Comparison of ENCODE assay signal across 19 cellular contexts in the genomic region with DNA sequence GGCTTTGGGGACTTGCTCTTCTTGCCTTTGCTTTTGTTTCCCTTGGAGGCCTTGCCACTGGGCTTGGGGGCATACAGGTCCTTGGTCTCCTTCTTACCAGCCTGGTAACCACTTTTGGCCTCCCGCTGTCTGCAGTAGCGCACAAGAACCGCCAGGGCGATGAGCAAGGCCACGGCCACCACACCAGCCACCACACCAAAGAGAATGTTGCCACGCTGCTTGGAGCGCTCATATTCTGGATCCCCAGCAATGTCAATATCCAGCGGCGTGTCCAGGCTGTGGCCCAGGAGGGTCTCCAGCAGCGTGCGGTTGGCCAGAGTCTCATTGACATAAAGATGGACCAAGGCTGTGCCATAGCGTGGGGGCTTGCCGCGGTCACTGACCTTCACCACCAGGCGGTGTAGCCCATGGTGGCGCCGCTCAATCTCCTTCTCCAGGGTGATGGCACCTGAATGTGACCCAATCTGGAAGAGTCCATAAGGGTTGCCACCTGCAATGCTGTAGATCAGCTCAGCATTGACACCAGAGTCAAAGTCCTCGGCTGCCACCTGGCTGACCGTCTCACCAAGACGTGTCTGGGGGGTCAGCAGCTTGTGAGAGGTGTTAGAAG.
"Had no signal": no experiment of that assay in that cellular context is flagged by ENCODE, and none has a peak within 500 bp of the region (broad histone marks: within the 10 kb centered on the region; RNA-seq: fewer than 3 reads in every experiment).

No MANE protein-coding gene starts in this region.

- H3K36me3 ChIP-seq: ascending aorta, spleen had no signal

- H3K27me3 ChIP-seq: ascending aorta, esophagus squamous epithelium, testis had no signal

- H3K4me1 Mint-ChIP-seq: activated naive CD4-positive, alpha-beta T cell treated with anti-CD3 and anti-CD28 coated beads, Interleukin-2, amount 10 ng/mL, durations not matched to agents 7 days and 5 days; activated naive CD8-positive, alpha-beta T cell treated with anti-CD3 and anti-CD28 coated beads, Interleukin-2, amount 50 U/mL, for 24 hours; stimulated activated memory B cell treated with anti-CD40 and anti-IgM and Interleukin-4, amounts not matched to agents 10 μg/mL and 1 μg/mL and 100 μg/mL, for 72 hours had no signal

- H3K4me3 ChIP-seq: ascending aorta, esophagus squamous epithelium, spleen, testis had no signal

- H3K4me1 ChIP-seq: ascending aorta, spleen had no signal

- H3K36me3 Mint-ChIP-seq: activated naive CD4-positive, alpha-beta T cell treated with anti-CD3 and anti-CD28 coated beads, Interleukin-2, amount 10 ng/mL, durations not matched to agents 7 days and 5 days; natural killer cell treated with Interleukin-12 subunit alpha and Interleukin-12 subunit beta and Interleukin-15 and Interleukin-18, amount 100 ng/mL, for 72 hours; stimulated activated memory B cell treated with anti-CD40 and anti-IgM and Interleukin-4, amounts not matched to agents 10 μg/mL and 1 μg/mL and 100 μg/mL, for 72 hours; type B pancreatic cell had no signal

- H3K9me3 Mint-ChIP-seq: activated naive CD4-positive, alpha-beta T cell treated with anti-CD3 and anti-CD28 coated beads, Interleukin-2, amount 10 ng/mL, durations not matched to agents 7 days and 5 days; activated naive CD8-positive, alpha-beta T cell treated with anti-CD3 and anti-CD28 coated beads, Interleukin-2, amount 50 U/mL, for 24 hours; activated T-cell treated with anti-CD3 and anti-CD28 coated beads, Interleukin-2, amount 50 U/mL, for 4 hours; natural killer cell treated with Interleukin-12 subunit alpha and Interleukin-12 subunit beta and Interleukin-15 and Interleukin-18, amount 100 ng/mL, for 72 hours; stimulated activated memory B cell treated with anti-CD40 and anti-IgM and Interleukin-4, amounts not matched to agents 10 μg/mL and 1 μg/mL and 100 μg/mL, for 72 hours; T-helper 2 cell treated with Interferon-gamma antibody and Interleukin-4, amounts not matched to agents 5 μg/mL and 100 μg/mL, for 36 hours; type B pancreatic cell had no signal

- H3K9me3 ChIP-seq: ascending aorta, esophagus squamous epithelium, spleen, testis had no signal

- DNase-seq: activated CD4-positive, alpha-beta T cell treated with anti-CD3 and anti-CD28 coated beads, Interleukin-2, amount 50 U/mL, for 1 hour; activated CD4-positive, CD25-positive, alpha-beta regulatory T cell treated with anti-CD3 and anti-CD28 coated beads, Interleukin-2, amount 50 U/mL, for 72 hours; activated CD8-positive, alpha-beta memory T cell treated with anti-CD3 and anti-CD28 coated beads, Interleukin-2, amount 50 U/mL, for 4 hours; activated effector memory CD4-positive, alpha-beta T cell treated with Interleukin-2 at 50 U/mL for 16 hours; activated naive CD4-positive, alpha-beta T cell treated with anti-CD3 and anti-CD28 coated beads, Interleukin-2, amount 10 ng/mL, durations not matched to agents 7 days and 5 days; activated naive CD8-positive, alpha-beta T cell treated with anti-CD3 and anti-CD28 coated beads, Interleukin-2, amount 50 U/mL, for 24 hours; activated T-cell treated with anti-CD3 and anti-CD28 coated beads, Interleukin-2, amount 50 U/mL, for 4 hours; effector CD4-positive, alpha-beta T cell; esophagus squamous epithelium; mesendoderm; nucleus accumbens; spleen; stimulated activated CD4-positive, alpha-beta T cell treated with anti-CD3 and anti-CD28 coated beads, Interleukin-4, amount 100 ng/mL, for 4 hours; testis had no signal

- ATAC-seq: activated T-cell treated with anti-CD3 and anti-CD28 coated beads, Interleukin-2, amount 50 U/mL, for 4 hours; natural killer cell treated with Interleukin-12 subunit alpha and Interleukin-12 subunit beta and Interleukin-15 and Interleukin-18, amount 100 ng/mL, for 72 hours had no signal

- H3K27ac ChIP-seq: ascending aorta, esophagus squamous epithelium, spleen, testis had no signal

- H3K4me3 Mint-ChIP-seq: activated naive CD4-positive, alpha-beta T cell treated with anti-CD3 and anti-CD28 coated beads, Interleukin-2, amount 10 ng/mL, durations not matched to agents 7 days and 5 days; activated naive CD8-positive, alpha-beta T cell treated with anti-CD3 and anti-CD28 coated beads, Interleukin-2, amount 50 U/mL, for 24 hours; activated T-cell treated with anti-CD3 and anti-CD28 coated beads, Interleukin-2, amount 50 U/mL, for 4 hours; natural killer cell treated with Interleukin-12 subunit alpha and Interleukin-12 subunit beta and Interleukin-15 and Interleukin-18, amount 100 ng/mL, for 72 hours; stimulated activated memory B cell treated with anti-CD40 and anti-IgM and Interleukin-4, amounts not matched to agents 10 μg/mL and 1 μg/mL and 100 μg/mL, for 72 hours; T-helper 2 cell treated with Interferon-gamma antibody and Interleukin-4, amounts not matched to agents 5 μg/mL and 100 μg/mL, for 36 hours; type B pancreatic cell had no signal

- H3K27ac Mint-ChIP-seq: activated naive CD4-positive, alpha-beta T cell treated with anti-CD3 and anti-CD28 coated beads, Interleukin-2, amount 10 ng/mL, durations not matched to agents 7 days and 5 days; activated naive CD8-positive, alpha-beta T cell treated with anti-CD3 and anti-CD28 coated beads, Interleukin-2, amount 50 U/mL, for 24 hours; natural killer cell treated with Interleukin-12 subunit alpha and Interleukin-12 subunit beta and Interleukin-15 and Interleukin-18, amount 100 ng/mL, for 72 hours; stimulated activated memory B cell treated with anti-CD40 and anti-IgM and Interleukin-4, amounts not matched to agents 10 μg/mL and 1 μg/mL and 100 μg/mL, for 72 hours; T-helper 2 cell treated with Interferon-gamma antibody and Interleukin-4, amounts not matched to agents 5 μg/mL and 100 μg/mL, for 36 hours; type B pancreatic cell had no signal
